ENCODE assay signal across 12 cellular contexts in the genomic region with DNA sequence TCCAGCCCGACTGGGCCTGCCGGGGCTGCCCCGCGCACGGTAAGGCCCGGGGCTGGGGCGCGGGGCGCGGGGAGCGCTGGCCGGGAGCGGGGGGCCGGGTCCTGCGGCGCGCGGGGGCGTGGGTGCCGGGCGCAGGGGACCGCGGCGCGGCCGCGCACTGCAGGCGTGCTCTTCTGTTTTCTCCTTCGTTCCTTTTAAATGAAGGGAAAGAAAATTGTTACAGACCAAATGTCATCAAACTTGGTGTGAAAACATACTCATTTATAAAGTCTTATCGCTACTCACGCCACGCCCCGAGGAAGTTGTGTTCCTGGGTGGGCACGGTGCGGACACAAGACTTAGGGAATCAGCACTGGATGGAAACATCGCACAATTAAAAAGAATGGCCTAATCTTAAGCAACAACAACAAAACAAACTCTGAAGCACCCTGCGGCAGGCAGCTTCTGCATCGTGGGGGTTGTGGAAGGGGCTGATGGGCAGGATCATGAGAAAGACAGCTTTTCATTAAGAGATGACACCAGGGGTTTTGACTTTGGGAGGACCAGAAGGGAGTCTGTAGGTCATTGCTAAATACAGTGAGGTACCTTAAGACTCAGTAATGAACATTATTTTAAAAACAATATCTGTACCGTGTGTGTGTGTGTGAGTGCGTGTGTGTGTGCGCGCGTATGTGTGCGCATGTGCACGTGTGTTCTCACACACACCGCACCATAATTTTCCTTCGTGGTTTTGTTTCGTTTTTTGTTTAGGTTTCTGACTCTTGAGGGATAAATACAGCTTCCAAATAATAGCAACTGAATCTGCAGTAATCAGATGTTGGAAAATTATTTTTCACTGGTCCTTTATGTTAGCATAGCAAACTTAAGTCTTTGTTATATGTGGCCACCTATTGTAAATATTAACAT. TPM values are rescaled to one million over a fixed set of nuclear protein-coding genes. Genes with fewer than 3 reads are reported as not detected.
DNase-seq lines count a peak whose midpoint lies in the region; ATAC-seq and TF ChIP-seq lines count a peak whose summit lies in the region.
"Had no signal": no experiment of that assay in that cellular context is flagged by ENCODE, and none has a peak within 500 bp of the region (broad histone marks: within the 10 kb centered on the region; RNA-seq: fewer than 3 reads in every experiment).

No MANE protein-coding gene starts in this region.

- 13 to 17% methylated on average over 48 of the region's 48 CpGs for WGBS in sigmoid colon, 2 donors

- H3K36me3 ChIP-seq in adipocyte (ENCODE audit: control insufficient read depth, insufficient read depth, low read length, severe bottlenecking), result no peaks in the 10 kb centered on the region
- H3K36me3 ChIP-seq in sigmoid colon, result no peaks in the 10 kb centered on the region

- no peak for TF ChIP-seq POLR2A in sigmoid colon (IDR thresholded peaks at IDR 0.05)

- peak overlapping the region in 2 of 4 donors; percentile 25 to 51 for H3K27ac ChIP-seq in sigmoid colon

- TF ChIP-seq EP300 in sigmoid colon (IDR thresholded peaks at IDR 0.05), result no peak

- peaks cover 2% of the 10 kb centered on the region for H3K9me3 ChIP-seq in adipocyte (ENCODE audit: control insufficient read depth, low read length)
- no peaks in the 10 kb centered on the region for H3K9me3 ChIP-seq in sigmoid colon

- H3K27me3 ChIP-seq in adipocyte (replicated peaks; ENCODE audit: control insufficient read depth, insufficient read depth, low read length) (peaks cover 65% of the 10 kb centered on the region), sigmoid colon (peaks cover 0 to 21% (median 16%) of the 10 kb centered on the region in 3 donors)

- intact Hi-C loops in sigmoid colon (cut with DNase I), result loop anchor here (10.0 kb wide), 1 partner anchor 92 kb away; no protein-coding TSS in a partner anchor

- DNase-seq in HFF-Myc (ENCODE audit: extremely low read depth, low read depth) (no peak), adipocyte (ENCODE audit: low read depth) (peak; percentile 47), sigmoid colon (no peak), NCI-H1694 (lab: John Stamatoyannopoulos, UW) (no peak)
- DNase-seq in effector CD4-positive, alpha-beta T cell, result no peak
- DNase-seq: DND-41 had no signal

- H3K9ac ChIP-seq in adipocyte (ENCODE audit: low read length), result no peak overlapping the region

- ATAC-seq in GM21526 (IDR thresholded peaks at IDR 0.05; ENCODE audit: low FRiP score, unreplicated experiment), result no peak
- ATAC-seq in GM19395 (IDR thresholded peaks at IDR 0.05; ENCODE audit: unreplicated experiment), result no peak
- ATAC-seq: HepG2 had no signal

- TF ChIP-seq CTCF in HFF-Myc (IDR thresholded peaks at IDR 0.05; ENCODE audit: low read depth, low read length, missing control alignments) (no peak), sigmoid colon (IDR thresholded peaks at IDR 0.05) (no peak)

- H3K4me1 ChIP-seq in adipocyte (ENCODE audit: control insufficient read depth, insufficient read depth, low read length) (peaks cover 3% of the 10 kb centered on the region), sigmoid colon (peaks cover 0 to 21% (median 9%) of the 10 kb centered on the region in 4 donors)

- peak overlapping the region; percentile 50 for H3K4me3 ChIP-seq in HFF-Myc (replicated peaks; ENCODE audit: low read depth, low read length)
- H3K4me3 ChIP-seq in adipocyte (ENCODE audit: low read length), result peak overlapping the region; percentile 59
- H3K4me3 ChIP-seq in iPS-11a (ENCODE audit: low read depth, low read length), result peak overlapping the region; percentile 85
- peak overlapping the region in 3 of 4 donors; percentile 38 to 60 (median 57) for H3K4me3 ChIP-seq in sigmoid colon

RNA-seq across cellular contexts. Expression of a gene that starts 0.5 kb away (rescaled TPM):
- 1 to 10 TPM in 2 of 4 donors, under 1 TPM in 2; 0.36 to 1.4 (median 0.94) TPM for total RNA-seq in sigmoid colon
- polyA plus RNA-seq in sigmoid colon, result 10 to 100 TPM in 1 of 3 donors, 1 to 10 TPM in 2; 4.6 to 33.7 (median 9.6) TPM
- total RNA-seq: activated T-helper 2 cell treated with anti-CD3 and anti-CD28 coated beads, Interferon-gamma antibody, Interleukin-2, Interleukin-4, amounts not matched to agents 10 μg/mL and 5 μg/mL and 100 μg/mL, durations not matched to agents 14 hours and 24 hours and 36 hours; natural killer cell treated with Interleukin-12 subunit alpha and Interleukin-12 subunit beta and Interleukin-15 and Interleukin-18, amount 100 ng/mL, for 72 hours had no signal
